In genomic region chr12:56687225-56688128, GRCh38 we compare ENCODE assay signal across 8 cellular contexts. TPM values are rescaled to one million over a fixed set of nuclear protein-coding genes. Genes with fewer than 3 reads are reported as not detected.
DNase-seq lines count a peak whose midpoint lies in the region; ATAC-seq and TF ChIP-seq lines count a peak whose summit lies in the region.

No MANE protein-coding gene starts in this region.

- H3K36me3 Mint-ChIP-seq in activated naive CD8-positive, alpha-beta T cell treated with anti-CD3 and anti-CD28 coated beads for 36 hours = peaks cover 45% of the 10 kb centered on the region

- peak overlapping the region; percentile 100 for H3K4me3 Mint-ChIP-seq in activated naive CD8-positive, alpha-beta T cell treated with anti-CD3 and anti-CD28 coated beads for 36 hours

- H3K4me1 Mint-ChIP-seq in activated naive CD8-positive, alpha-beta T cell treated with anti-CD3 and anti-CD28 coated beads for 36 hours = peaks cover 20% of the 10 kb centered on the region

- H3K9me3 Mint-ChIP-seq in activated naive CD8-positive, alpha-beta T cell treated with anti-CD3 and anti-CD28 coated beads for 36 hours = peaks cover 2% of the 10 kb centered on the region

- peak; percentile 52 to 63 for ATAC-seq in left cardiac atrium

- H3K27me3 Mint-ChIP-seq in activated naive CD8-positive, alpha-beta T cell treated with anti-CD3 and anti-CD28 coated beads for 36 hours = no peaks in the 10 kb centered on the region

- DNase-seq in AG08395 (ENCODE audit: low spot score) (peak; percentile 19), HT1080 (ENCODE audit: low read depth) (peak; percentile 28), SK-N-DZ (ENCODE audit: low spot score) (peak; percentile 33), left cardiac atrium (peak; percentile 55), posterior vena cava (ENCODE audit: low spot score) (peak; percentile 86), NCI-H1048 (lab: John Stamatoyannopoulos, UW) (no peak)
- DNase-seq in activated naive CD8-positive, alpha-beta T cell treated with anti-CD3 and anti-CD28 coated beads for 36 hours = peak; percentile 57

- peak; percentile 50 for TF ChIP-seq POLR2A in GM19099 (IDR thresholded peaks at IDR 0.05; ENCODE audit: extremely low read depth, insufficient read length, low read depth)

- intact Hi-C loops in left cardiac atrium (cut with DNase I) = loop anchor here in 1 of 2 donors (2.0 kb wide), 1 partner anchor 37 kb away; the partner anchor contains the start of gene NACA
- intact Hi-C loops in posterior vena cava (cut with DNase I) = loop anchor here in 1 of 2 donors (5.0 kb wide), 1 partner anchor 40 kb away; the partner anchor contains the start of gene ATP5F1B

- peak overlapping the region; percentile 100 for H3K27ac Mint-ChIP-seq in activated naive CD8-positive, alpha-beta T cell treated with anti-CD3 and anti-CD28 coated beads for 36 hours

RNA-seq across cellular contexts. Expression of gene PTGES3, which starts 0.6 kb away (rescaled TPM):
- 124 and 305 TPM in 2 replicates for total RNA-seq in HT1080 (2014; rRNA removed; shearing (Covaris generic))
- polyA plus RNA-seq in HT1080 (2015; cell fraction: cytosol; rRNA removed) = 476 and 523 TPM in 2 replicates
- polyA plus RNA-seq in HT1080 (2015; cell fraction: nucleus; rRNA removed) = 318 and 366 TPM in 2 replicates
- 186 and 193 TPM in 2 replicates for polyA plus RNA-seq in SK-N-DZ (2014; cell fraction: cytosol; rRNA removed)
- polyA plus RNA-seq in SK-N-DZ (2014; cell fraction: nucleus; rRNA removed) = 100 and 151 TPM in 2 replicates
- 100 to 1,000 TPM; 402 to 403 TPM for total RNA-seq in activated naive CD8-positive, alpha-beta T cell treated with anti-CD3 and anti-CD28 coated beads for 36 hours
- total RNA-seq in left cardiac atrium (100 to 1,000 TPM; 126 to 138 TPM), posterior vena cava (100 to 1,000 TPM; 132 to 145 TPM)

RNA-seq across cellular contexts. Expression of gene NACA, which starts 37.6 kb away (rescaled TPM):
- 1,958 and 2,010 TPM in 2 replicates for total RNA-seq in HT1080 (2014; rRNA removed; shearing (Covaris generic))
- polyA plus RNA-seq in HT1080 (2015; cell fraction: cytosol; rRNA removed) = 1,776 and 1,888 TPM in 2 replicates
- polyA plus RNA-seq in HT1080 (2015; cell fraction: nucleus; rRNA removed) = 693 and 772 TPM in 2 replicates
- polyA plus RNA-seq in SK-N-DZ (2014; cell fraction: cytosol; rRNA removed) = 2,275 and 2,660 TPM in 2 replicates
- polyA plus RNA-seq in SK-N-DZ (2014; cell fraction: nucleus; rRNA removed) = 1,144 and 1,499 TPM in 2 replicates
- total RNA-seq in activated naive CD8-positive, alpha-beta T cell treated with anti-CD3 and anti-CD28 coated beads for 36 hours = 1,000 to 10,000 TPM; 1,112 to 1,149 TPM
- total RNA-seq in left cardiac atrium (100 to 1,000 TPM; 516 to 593 TPM), posterior vena cava (100 to 1,000 TPM; 530 to 542 TPM)

RNA-seq across cellular contexts. Expression of gene ATP5F1B, which starts 41.7 kb away (rescaled TPM):
- total RNA-seq in HT1080 (2014; rRNA removed; shearing (Covaris generic)) = 1,094 and 1,322 TPM in 2 replicates
- 1,080 and 1,086 TPM in 2 replicates for polyA plus RNA-seq in HT1080 (2015; cell fraction: cytosol; rRNA removed)
- 1,161 and 1,207 TPM in 2 replicates for polyA plus RNA-seq in HT1080 (2015; cell fraction: nucleus; rRNA removed)
- 892 and 940 TPM in 2 replicates for polyA plus RNA-seq in SK-N-DZ (2014; cell fraction: cytosol; rRNA removed)
- polyA plus RNA-seq in SK-N-DZ (2014; cell fraction: nucleus; rRNA removed) = 611 and 648 TPM in 2 replicates
- 1,000 to 10,000 TPM in 1 of 2 experiments, 100 to 1,000 TPM in 1; 996 to 1,010 TPM for total RNA-seq in activated naive CD8-positive, alpha-beta T cell treated with anti-CD3 and anti-CD28 coated beads for 36 hours
- total RNA-seq in left cardiac atrium (1,000 to 10,000 TPM; 1,539 to 1,844 TPM), posterior vena cava (100 to 1,000 TPM; 363 to 368 TPM)

RNA-seq across cellular contexts. Expression of gene BAZ2A, which starts 57.4 kb away (rescaled TPM):
- total RNA-seq in HT1080 (2014; rRNA removed; shearing (Covaris generic)) = 23.6 and 47.0 TPM in 2 replicates
- 25.2 and 31.8 TPM in 2 replicates for polyA plus RNA-seq in HT1080 (2015; cell fraction: cytosol; rRNA removed)
- 109 and 121 TPM in 2 replicates for polyA plus RNA-seq in HT1080 (2015; cell fraction: nucleus; rRNA removed)
- polyA plus RNA-seq in SK-N-DZ (2014; cell fraction: cytosol; rRNA removed) = 13.4 and 19.9 TPM in 2 replicates
- polyA plus RNA-seq in SK-N-DZ (2014; cell fraction: nucleus; rRNA removed) = 25.0 and 59.3 TPM in 2 replicates
- total RNA-seq in activated naive CD8-positive, alpha-beta T cell treated with anti-CD3 and anti-CD28 coated beads for 36 hours = 10 to 100 TPM; 65.4 to 65.8 TPM
- total RNA-seq in left cardiac atrium = 10 to 100 TPM; 38.3 to 54.1 TPM
- total RNA-seq in posterior vena cava = 10 to 100 TPM; 48.7 to 66.3 TPM
